Comparison of ENCODE assay signal across 8 cellular contexts in the genomic region with DNA sequence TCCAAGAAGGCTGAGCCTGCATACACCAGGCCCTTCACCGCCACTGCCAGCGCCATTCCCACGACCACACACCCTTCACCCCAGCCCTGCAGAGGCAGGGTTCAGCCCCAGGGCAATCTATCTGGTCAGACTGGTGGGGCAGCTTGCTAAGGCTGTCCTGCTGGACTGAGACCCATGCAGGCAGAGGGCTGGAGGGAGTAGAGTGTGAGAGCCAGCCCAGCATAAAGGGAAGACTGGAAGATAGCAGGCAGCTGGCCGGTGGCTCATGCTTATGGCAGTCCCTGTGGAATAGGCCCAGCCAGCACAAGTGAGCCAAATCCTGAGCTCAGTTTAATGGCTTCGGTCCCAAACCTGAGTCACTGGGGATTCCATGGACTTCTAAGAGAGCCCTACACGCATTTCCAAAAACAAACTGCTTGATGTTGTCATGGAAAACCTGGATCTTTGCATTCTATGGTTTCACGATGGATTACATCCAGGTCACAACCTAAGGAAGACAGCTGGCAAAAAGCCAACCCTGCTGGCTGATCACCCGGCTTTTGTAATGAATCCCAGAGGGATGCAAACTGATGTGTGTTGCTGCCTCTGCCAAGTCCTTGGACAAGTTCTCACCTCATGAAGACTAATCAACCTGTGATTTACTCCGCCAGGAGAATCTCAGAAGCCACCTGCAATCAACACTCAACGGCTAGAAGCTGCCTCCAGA.
A peak's percentile ranks its signal among the peaks of the same experiment; 100 is the strongest.
DNase-seq lines count a peak whose midpoint lies in the region; ATAC-seq, FAIRE-seq and TF ChIP-seq lines count a peak whose summit lies in the region.

No MANE protein-coding gene starts in this region.

- peak; percentile 99 for DNase-seq in HFF-Myc (ENCODE audit: extremely low read depth, low read depth)
- peak; percentile 72 to 80 for DNase-seq in SJSA1 (ENCODE audit: low read depth in 1 of 2, low spot score in 2 of 2)
- peak; percentile 100 for DNase-seq in glomerular endothelial cell (ENCODE audit: extremely low read depth, low read depth, low spot score)
- DNase-seq in pons (ENCODE audit: low spot score): peak; percentile 92
- DNase-seq in GM12892 (ENCODE audit: insufficient read length): no peak
- DNase-seq in ecto neural progenitor cell (ENCODE audit: low spot score): no peak

- no peaks in the 10 kb centered on the region for H3K9me3 ChIP-seq in SJSA1 (replicated peaks)

- H3K4me3 ChIP-seq in HFF-Myc (replicated peaks; ENCODE audit: low read depth, low read length): no peak overlapping the region
- no peak overlapping the region for H3K4me3 ChIP-seq in SJSA1

- no peak for ATAC-seq in activated CD4-positive, CD25-positive, alpha-beta regulatory T cell treated with anti-CD3 and anti-CD28 coated beads, Interleukin-2, amount 50 U/mL, for 24 hours
- no peak for ATAC-seq in GM18870 (IDR thresholded peaks at IDR 0.05; ENCODE audit: unreplicated experiment)

- TF ChIP-seq CTCF in HFF-Myc (IDR thresholded peaks at IDR 0.05; ENCODE audit: low read depth, low read length, missing control alignments): no peak

- TF ChIP-seq POLR2A in GM12892 (IDR thresholded peaks at IDR 0.05; ENCODE audit: low read depth, low read length): no peak

- H3K36me3 ChIP-seq in SJSA1: no peaks in the 10 kb centered on the region

- peak overlapping the region; percentile 5; the same call in 1 of the 2 replicates for H3K27ac ChIP-seq in SJSA1

- H3K4me1 ChIP-seq in SJSA1 (replicated peaks): peaks cover 23% of the 10 kb centered on the region

- FAIRE-seq in GM12892 (lab: Jason Lieb, UNC): no peak

- no peaks in the 10 kb centered on the region for H3K27me3 ChIP-seq in SJSA1 (replicated peaks)

Comparison
In these comparisons a context has a peak if more than half of its experiments do, and no peak if none do; other contexts are left out.
1. DNase-seq: peak in HFF-Myc (single experiment), SJSA1 (2 of 2), glomerular endothelial cell (single experiment) and pons (single experiment); none in GM12892 (single experiment) and ecto neural progenitor cell (single experiment).